ENCODE assay signal across 1 cellular context in the genomic region with DNA sequence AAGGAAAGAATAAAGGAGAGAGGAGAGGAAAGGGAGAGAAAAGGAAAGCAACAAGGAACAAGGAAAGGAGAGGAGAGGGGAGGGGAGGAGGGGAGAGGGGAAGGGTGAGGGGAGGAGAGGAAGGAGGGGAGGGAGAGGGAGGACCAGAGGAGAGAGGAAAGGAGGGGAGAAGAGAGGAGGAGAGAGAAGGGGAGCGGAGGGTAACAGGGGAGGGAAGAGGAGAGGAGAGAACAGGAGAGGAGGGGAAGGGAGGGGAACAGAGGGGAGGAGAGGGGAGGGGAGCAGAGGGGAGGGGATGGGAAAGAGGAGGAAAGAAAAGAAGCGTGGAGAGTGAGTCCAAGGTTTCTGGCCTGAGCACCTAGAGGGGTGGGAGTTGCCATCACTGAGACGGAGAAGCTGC.
TF ChIP-seq lines count a peak whose summit lies in the region.

No MANE protein-coding gene starts in this region.

TF ChIP-seq in HEK293, 187 proteins besides CTCF, POLR2A, EP300 and RAD21 (continued from another document):
- TF ChIP-seq ZNF768 (tag by site-specific recombination; IDR thresholded peaks at IDR 0.05), result no peak
- TF ChIP-seq KLF9 (tag by site-specific recombination; IDR thresholded peaks at IDR 0.05; ENCODE audit: low read depth), result no peak
